ENCODE assay signal across 8 cellular contexts in genomic region chr7:123916240-123916724, GRCh38. TPM values are rescaled to one million over a fixed set of nuclear protein-coding genes. Genes with fewer than 3 reads are reported as not detected.
A peak's percentile ranks its signal among the peaks of the same experiment; 100 is the strongest.
DNase-seq lines count a peak whose midpoint lies in the region; ATAC-seq and TF ChIP-seq lines count a peak whose summit lies in the region.

No MANE protein-coding gene starts in this region.

- H3K4me1 ChIP-seq in body of pancreas (no peaks in the 10 kb centered on the region), uterus (no peaks in the 10 kb centered on the region)

- TF ChIP-seq POLR2A in body of pancreas (IDR thresholded peaks at IDR 0.05) = no peak
- TF ChIP-seq POLR2A in uterus (IDR thresholded peaks at IDR 0.05) = no peak

- H3K27me3 ChIP-seq in body of pancreas = no peaks in the 10 kb centered on the region
- H3K27me3 ChIP-seq in uterus = no peaks in the 10 kb centered on the region

- H3K27me3 Mint-ChIP-seq in nephron progenitor cell (ENCODE audit: low read depth, poor library complexity) = no peaks in the 10 kb centered on the region
- H3K27me3 Mint-ChIP-seq in activated CD8-positive, alpha-beta T cell treated with anti-CD3 and anti-CD28 coated beads for 36 hours = peaks cover 2% of the 10 kb centered on the region

- H3K27ac Mint-ChIP-seq in nephron progenitor cell = no peak overlapping the region
- no peak overlapping the region for H3K27ac Mint-ChIP-seq in activated CD8-positive, alpha-beta T cell treated with anti-CD3 and anti-CD28 coated beads for 36 hours

- intact Hi-C loops in body of pancreas (cut with DNase I) = no loop called here
- intact Hi-C loops in uterus (cut with DNase I; ENCODE audit: low total_unique reads) = no loop called here
- intact Hi-C loops in activated CD8-positive, alpha-beta T cell treated with anti-CD3 and anti-CD28 coated beads for 36 hours (cut with micrococcal nuclease) = no loop called here

- ATAC-seq in body of pancreas = peak; percentile 63
- ATAC-seq in HG02571 (IDR thresholded peaks at IDR 0.05; ENCODE audit: unreplicated experiment) = no peak
- ATAC-seq in activated CD8-positive, alpha-beta T cell treated with anti-CD3 and anti-CD28 coated beads for 36 hours = no peak

- H3K4me3 ChIP-seq in body of pancreas = no peak overlapping the region
- H3K4me3 ChIP-seq in uterus = no peak overlapping the region

- CTCF ChIA-PET in GM10248 (lab: Yijun Ruan, JAX) = interaction anchor here (1.2 kb wide), 1 partner anchor 37 kb away, joined by 3 read pairs; no protein-coding TSS in a partner anchor
- CTCF ChIA-PET in activated CD8-positive, alpha-beta T cell treated with anti-CD3 and anti-CD28 coated beads for 36 hours (lab: Charles Lee) = interaction anchor here (1.2 kb wide), 1 partner anchor 119 kb away, joined by 3 read pairs; no protein-coding TSS in a partner anchor

- H3K9me3 Mint-ChIP-seq in nephron progenitor cell = no peaks in the 10 kb centered on the region
- H3K9me3 Mint-ChIP-seq in activated CD8-positive, alpha-beta T cell treated with anti-CD3 and anti-CD28 coated beads for 36 hours = no peaks in the 10 kb centered on the region

- DNase-seq in GM10248 (ENCODE audit: extremely low spot score) (peak; percentile 14), body of pancreas (no peak), nephron progenitor cell (no peak), uterus (no peak)
- no peak for DNase-seq in activated effector memory CD4-positive, alpha-beta T cell treated with anti-CD3 and anti-CD28 coated beads, Interleukin-2, amount 50 U/mL, for 16 hours
- no peak for DNase-seq in activated CD8-positive, alpha-beta T cell treated with anti-CD3 and anti-CD28 coated beads for 36 hours

- peaks cover 6% of the 10 kb centered on the region for H3K4me1 Mint-ChIP-seq in nephron progenitor cell
- no peaks in the 10 kb centered on the region for H3K4me1 Mint-ChIP-seq in activated CD8-positive, alpha-beta T cell treated with anti-CD3 and anti-CD28 coated beads for 36 hours (ENCODE audit: low read depth)

- no peaks in the 10 kb centered on the region for H3K36me3 Mint-ChIP-seq in nephron progenitor cell (ENCODE audit: low read depth)
- H3K36me3 Mint-ChIP-seq in activated CD8-positive, alpha-beta T cell treated with anti-CD3 and anti-CD28 coated beads for 36 hours (ENCODE audit: low read depth) = no peaks in the 10 kb centered on the region

- TF ChIP-seq CTCF in GM10248 (IDR thresholded peaks at IDR 0.05; ENCODE audit: control extremely low read depth, extremely low read depth, low read depth, missing control alignments) (peak; percentile 12), LNCAP (IDR thresholded peaks at IDR 0.05) (peak; percentile 53), body of pancreas (IDR thresholded peaks at IDR 0.05) (peak in 6 of 7 experiments; percentile 13 to 31 (median 24)), nephron progenitor cell (IDR thresholded peaks at IDR 0.05) (peak; percentile 36), uterus (IDR thresholded peaks at IDR 0.05) (peak in 1 of 4 experiments; percentile 14)
- TF ChIP-seq CTCF in activated CD8-positive, alpha-beta T cell treated with anti-CD3 and anti-CD28 coated beads for 36 hours (IDR thresholded peaks at IDR 0.05) = no peak

- WGBS in body of pancreas, 2 donors = 24 to 29% methylated on average over 2 of the region's 2 CpGs

- H3K9me3 ChIP-seq in body of pancreas (no peaks in the 10 kb centered on the region), uterus (no peaks in the 10 kb centered on the region)

- POLR2A ChIA-PET in GM10248 (lab: Yijun Ruan, JAX) = no interaction called here
- POLR2A ChIA-PET in activated CD8-positive, alpha-beta T cell treated with anti-CD3 and anti-CD28 coated beads for 36 hours (lab: Charles Lee) = no interaction called here

- no peak overlapping the region for H3K4me3 Mint-ChIP-seq in nephron progenitor cell
- no peak overlapping the region for H3K4me3 Mint-ChIP-seq in activated CD8-positive, alpha-beta T cell treated with anti-CD3 and anti-CD28 coated beads for 36 hours

- H3K27ac ChIP-seq in body of pancreas (no peak overlapping the region), uterus (no peak overlapping the region)

- H3K36me3 ChIP-seq in body of pancreas (replicated peaks in 1 of 2; ENCODE audit: insufficient read depth in 1 of 2, low read depth in 2 of 2) (no peaks in the 10 kb centered on the region), uterus (no peaks in the 10 kb centered on the region)

RNA-seq across cellular contexts. Expression of gene SPAM1, which starts 8.8 kb away (rescaled TPM):
- total RNA-seq in body of pancreas (not detected), uterus (not detected)
- not detected for total RNA-seq in activated CD8-positive, alpha-beta T cell treated with anti-CD3 and anti-CD28 coated beads for 36 hours
